In the genomic region with DNA sequence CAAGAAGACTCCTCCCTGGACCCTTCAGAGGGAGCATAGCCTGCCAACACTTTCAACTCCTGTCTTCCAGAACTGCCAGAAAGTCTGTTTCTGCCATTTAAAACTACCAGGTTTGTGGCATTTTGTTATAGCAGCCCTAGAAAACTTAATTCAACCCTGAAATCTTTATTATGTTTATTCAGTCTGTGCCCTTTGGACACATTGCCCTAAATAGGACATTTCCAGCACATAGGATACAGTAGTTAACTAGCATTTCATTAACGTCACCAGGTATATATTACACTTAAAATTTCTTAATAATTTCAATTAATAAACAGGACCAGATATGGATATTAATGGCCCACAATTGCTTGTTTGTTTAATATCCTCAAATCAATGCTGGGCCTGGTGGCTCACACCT, we compare ENCODE assay signal across 29 cellular contexts. TPM values are rescaled to one million over a fixed set of nuclear protein-coding genes. Genes with fewer than 3 reads are reported as not detected.
"Had no signal": no experiment of that assay in that cellular context is flagged by ENCODE, and none has a peak within 500 bp of the region (broad histone marks: within the 10 kb centered on the region; RNA-seq: fewer than 3 reads in every experiment).

No MANE protein-coding gene starts in this region.

- DNase-seq: activated CD4-positive, alpha-beta T cell treated with anti-CD3 and anti-CD28 coated beads for 1 hour; activated CD4-positive, alpha-beta T cell treated with anti-CD3 and anti-CD28 coated beads for 4 hours; activated CD4-positive, alpha-beta T cell treated with anti-CD3 and anti-CD28 coated beads, Interleukin-2, amount 50 U/mL, for 1 hour; activated CD4-positive, alpha-beta T cell treated with anti-CD3 and anti-CD28 coated beads, Interleukin-2, amount 50 U/mL, for 48 hours; activated CD8-positive, alpha-beta T cell treated with anti-CD3 and anti-CD28 coated beads for 36 hours; activated naive CD4-positive, alpha-beta T cell treated with anti-CD3 and anti-CD28 coated beads for 36 hours; activated naive CD8-positive, alpha-beta T cell treated with anti-CD3 and anti-CD28 coated beads for 36 hours; activated naive CD8-positive, alpha-beta T cell treated with anti-CD3 and anti-CD28 coated beads, Interleukin-2, amount 50 U/mL, for 24 hours; activated T-cell treated with anti-CD3 and anti-CD28 coated beads, Interleukin-2, amount 50 U/mL, for 1 hour; activated T-cell treated with anti-CD3 and anti-CD28 coated beads, Interleukin-2, amount 50 U/mL, for 48 hours; amygdala; aorta; body of pancreas; caudate nucleus; effector CD8-positive, alpha-beta T cell; foreskin fibroblast; T-helper 2 cell had no signal

- H3K4me3 ChIP-seq: adrenal gland, body of pancreas had no signal

- H3K27me3 ChIP-seq: adrenal gland, body of pancreas had no signal

- H3K36me3 Mint-ChIP-seq: activated naive CD4-positive, alpha-beta T cell treated with anti-CD3 and anti-CD28 coated beads, Interleukin-2, amount 50 U/mL, for 24 hours; activated naive CD8-positive, alpha-beta T cell treated with anti-CD3 and anti-CD28 coated beads for 36 hours; WTC11 had no signal

- H3K27ac Mint-ChIP-seq: activated CD8-positive, alpha-beta T cell treated with anti-CD3 and anti-CD28 coated beads for 36 hours; activated naive CD4-positive, alpha-beta T cell treated with anti-CD3 and anti-CD28 coated beads for 36 hours; activated naive CD4-positive, alpha-beta T cell treated with anti-CD3 and anti-CD28 coated beads, Interleukin-2, amount 50 U/mL, for 24 hours; activated naive CD8-positive, alpha-beta T cell treated with anti-CD3 and anti-CD28 coated beads for 36 hours; activated naive CD8-positive, alpha-beta T cell treated with anti-CD3 and anti-CD28 coated beads, Interleukin-2, amount 50 U/mL, for 24 hours; activated T-helper 1 cell treated with anti-CD3 and anti-CD28 coated beads, Interleukin-12 subunit alpha, Interleukin-12 subunit beta, Interleukin-2, Interleukin-4 antibody, amounts not matched to agents 30 ng/mL and 10 ng/mL and 1 ng/mL, durations not matched to agents 14 hours and 24 hours and 36 hours; activated T-helper 2 cell treated with anti-CD3 and anti-CD28 coated beads, Interferon-gamma antibody, Interleukin-2, Interleukin-4, amounts not matched to agents 10 μg/mL and 5 μg/mL and 100 μg/mL, durations not matched to agents 14 hours and 24 hours and 36 hours; WTC11 had no signal

- H3K27me3 Mint-ChIP-seq: activated naive CD4-positive, alpha-beta T cell treated with anti-CD3 and anti-CD28 coated beads, Interleukin-2, amount 50 U/mL, for 24 hours had no signal

- H3K9me3 ChIP-seq: adrenal gland, body of pancreas had no signal

- H3K4me1 Mint-ChIP-seq: WTC11 had no signal

- H3K4me1 ChIP-seq: adrenal gland, body of pancreas had no signal

- H3K4me3 Mint-ChIP-seq: activated CD8-positive, alpha-beta T cell treated with anti-CD3 and anti-CD28 coated beads for 36 hours; activated naive CD4-positive, alpha-beta T cell treated with anti-CD3 and anti-CD28 coated beads for 36 hours; activated naive CD4-positive, alpha-beta T cell treated with anti-CD3 and anti-CD28 coated beads, Interleukin-2, amount 50 U/mL, for 24 hours; activated naive CD8-positive, alpha-beta T cell treated with anti-CD3 and anti-CD28 coated beads for 36 hours; activated naive CD8-positive, alpha-beta T cell treated with anti-CD3 and anti-CD28 coated beads, Interleukin-2, amount 50 U/mL, for 24 hours; activated T-helper 1 cell treated with anti-CD3 and anti-CD28 coated beads, Interleukin-12 subunit alpha, Interleukin-12 subunit beta, Interleukin-2, Interleukin-4 antibody, amounts not matched to agents 30 ng/mL and 10 ng/mL and 1 ng/mL, durations not matched to agents 14 hours and 24 hours and 36 hours; WTC11 had no signal

- H3K36me3 ChIP-seq: adrenal gland had no signal

- H3K9me3 Mint-ChIP-seq: activated CD8-positive, alpha-beta T cell treated with anti-CD3 and anti-CD28 coated beads for 36 hours; activated naive CD4-positive, alpha-beta T cell treated with anti-CD3 and anti-CD28 coated beads for 36 hours; activated naive CD4-positive, alpha-beta T cell treated with anti-CD3 and anti-CD28 coated beads, Interleukin-2, amount 50 U/mL, for 24 hours; activated naive CD8-positive, alpha-beta T cell treated with anti-CD3 and anti-CD28 coated beads for 36 hours; activated naive CD8-positive, alpha-beta T cell treated with anti-CD3 and anti-CD28 coated beads, Interleukin-2, amount 50 U/mL, for 24 hours; activated T-helper 1 cell treated with anti-CD3 and anti-CD28 coated beads, Interleukin-12 subunit alpha, Interleukin-12 subunit beta, Interleukin-2, Interleukin-4 antibody, amounts not matched to agents 30 ng/mL and 10 ng/mL and 1 ng/mL, durations not matched to agents 14 hours and 24 hours and 36 hours; activated T-helper 2 cell treated with anti-CD3 and anti-CD28 coated beads, Interferon-gamma antibody, Interleukin-2, Interleukin-4, amounts not matched to agents 10 μg/mL and 5 μg/mL and 100 μg/mL, durations not matched to agents 14 hours and 24 hours and 36 hours; WTC11 had no signal

- FAIRE-seq: colon, endometrium, endothelial cell of umbilical vein, frontal cortex had no signal

- H3K27ac ChIP-seq: adrenal gland, body of pancreas, epithelial cell of prostate, VCaP had no signal

RNA-seq across cellular contexts. Expression of gene KCNH2, which starts 54.3 kb away (rescaled TPM):
- total RNA-seq: dermis microvascular lymphatic vessel endothelial cell had no signal
